ENCODE assay signal across 22 cellular contexts in the genomic region with DNA sequence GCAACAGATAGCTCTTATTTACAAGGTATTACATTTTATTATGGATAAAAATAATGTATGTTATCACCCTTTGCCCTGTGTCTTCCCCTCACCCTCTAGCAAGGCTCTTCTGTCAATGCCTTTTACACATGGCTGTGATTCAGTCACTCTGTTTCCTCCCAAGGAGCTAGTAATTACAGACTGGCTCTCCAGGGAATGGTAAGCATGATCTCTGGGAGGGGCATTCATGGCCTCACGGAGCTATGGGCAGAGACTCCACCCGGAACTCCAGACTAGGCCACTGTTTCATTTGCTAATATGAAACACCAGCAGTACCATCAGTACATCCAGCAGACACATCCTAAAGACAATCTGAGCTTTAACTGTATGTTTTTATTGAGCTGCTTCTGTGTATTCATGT.
A peak's percentile ranks its signal among the peaks of the same experiment; 100 is the strongest.
DNase-seq lines count a peak whose midpoint lies in the region; ATAC-seq lines count a peak whose summit lies in the region.
"Had no signal": no experiment of that assay in that cellular context is flagged by ENCODE, and none has a peak within 500 bp of the region (broad histone marks: within the 10 kb centered on the region; RNA-seq: fewer than 3 reads in every experiment).

No MANE protein-coding gene starts in this region.

- 33% methylated on average over 2 of the region's 2 CpGs for WGBS in mesenchymal stem cell
- 19 to 20% methylated on average over 2 of the region's 2 CpGs for whole genome bisulfite sequencing in aorta, 2 donors

- no peak overlapping the region for H3K14ac ChIP-seq in mesenchymal stem cell (ENCODE audit: low read length in 2 of 2)

- H2BK15ac ChIP-seq in mesenchymal stem cell (ENCODE audit: low read depth, poor library complexity, severe bottlenecking), result no peak overlapping the region

- intact Hi-C loops in aorta (cut with DNase I), result no loop called here

- no peak overlapping the region for H3K4me3 ChIP-seq in adipocyte (ENCODE audit: low read length)
- H3K4me3 ChIP-seq in mesenchymal stem cell (ENCODE audit: insufficient read depth in 1 of 2, low read depth in 1 of 2, low read length in 2 of 2), result no peak overlapping the region
- no peak overlapping the region for H3K4me3 ChIP-seq in aorta (ENCODE audit: low read length in 2 of 2)
- H3K4me3 ChIP-seq: GM23338, SJSA1 had no signal

- H2BK120ac ChIP-seq in mesenchymal stem cell (ENCODE audit: low read depth, low read length), result no peak overlapping the region

- H4K91ac ChIP-seq in mesenchymal stem cell (ENCODE audit: low read length), result no peak overlapping the region

- no peak overlapping the region for H2AK5ac ChIP-seq in mesenchymal stem cell (ENCODE audit: low read length, severe bottlenecking)

- H3K27ac ChIP-seq in mesenchymal stem cell (ENCODE audit: low read length, poor library complexity, severe bottlenecking), result no peak overlapping the region
- no peak overlapping the region for H3K27ac ChIP-seq in aorta (ENCODE audit: low read depth in 1 of 2, low read length in 2 of 2)
- H3K27ac ChIP-seq: SJSA1 had no signal

- no peak overlapping the region for H2BK12ac ChIP-seq in mesenchymal stem cell (ENCODE audit: low read length in 2 of 2)

- no peak overlapping the region for H3K4me2 ChIP-seq in mesenchymal stem cell (ENCODE audit: low read length, poor library complexity, severe bottlenecking)
- H3K4me2 ChIP-seq: GM23338 had no signal

- ATAC-seq in aorta (ENCODE audit: low FRiP score) (no peak), HG02840 (IDR thresholded peaks at IDR 0.05; ENCODE audit: low FRiP score, unreplicated experiment) (no peak)
- ATAC-seq: GM23338, PC-3 had no signal

- H2BK5ac ChIP-seq in mesenchymal stem cell (ENCODE audit: low read depth, low read length, poor library complexity, severe bottlenecking), result no peak overlapping the region

- peak; percentile 44 for DNase-seq in NCI-H2227 (lab: John Stamatoyannopoulos, UW; ENCODE audit: unreplicated experiment)
- no peak for DNase-seq in NCI-H2227 treated with DMSO at 0.1 percent for 48 hours (lab: John Stamatoyannopoulos, UW)
- peak; percentile 50 for DNase-seq in adipocyte (ENCODE audit: low read depth)
- DNase-seq in mesenchymal stem cell, result peak; percentile 12
- DNase-seq in EL, result no peak
- DNase-seq in stimulated activated CD4-positive, alpha-beta T cell treated with anti-CD3 and anti-CD28 coated beads, Interleukin-4, amount 100 ng/mL, for 4 hours, result no peak
- no peak for DNase-seq in aorta
- DNase-seq: 8988T; BE2C; CD4-positive, CD25-positive, alpha-beta regulatory T cell; COR-L47; DMS 273 treated with DMSO at 0.1 percent for 48 hours; GF-D8; NCI-H1105 treated with DMSO at 0.1 percent for 48 hours; NCI-H1694; NCI-H345; NCI-H524 treated with DMSO at 0.1 percent for 48 hours; PC-3; RPMI8226 had no signal

- H4K8ac ChIP-seq in mesenchymal stem cell (ENCODE audit: low read length), result no peak overlapping the region

- H3K4me1 ChIP-seq in adipocyte (ENCODE audit: control insufficient read depth, insufficient read depth, low read length), result peaks cover 3% of the 10 kb centered on the region
- H3K4me1 ChIP-seq in mesenchymal stem cell (ENCODE audit: control insufficient read depth, insufficient read depth, low read depth, low read length), result no peaks in the 10 kb centered on the region
- H3K4me1 ChIP-seq in aorta (ENCODE audit: control insufficient read depth in 1 of 2, insufficient read depth in 2 of 2, low read length in 2 of 2), result no peaks in the 10 kb centered on the region
- H3K4me1 ChIP-seq: BE2C, SJSA1 had no signal

- H3K9ac ChIP-seq in adipocyte (ENCODE audit: low read length) (no peak overlapping the region), mesenchymal stem cell (ENCODE audit: low read length) (no peak overlapping the region)

- no peak overlapping the region for H2AFZ ChIP-seq in mesenchymal stem cell (ENCODE audit: low read depth, low read length)
- H2AFZ ChIP-seq: GM23338 had no signal

- no peak overlapping the region for H3K23ac ChIP-seq in mesenchymal stem cell (ENCODE audit: low read length in 2 of 2)

- H3K9me3 ChIP-seq in adipocyte (ENCODE audit: control insufficient read depth, low read length) (peaks cover 13% of the 10 kb centered on the region), mesenchymal stem cell (ENCODE audit: control insufficient read depth, low read length) (peaks cover 20% of the 10 kb centered on the region), aorta (ENCODE audit: control insufficient read depth, low read length) (peaks cover 3% of the 10 kb centered on the region)
- H3K9me3 ChIP-seq: BE2C had no signal

- H3K18ac ChIP-seq in mesenchymal stem cell (ENCODE audit: low read depth in 1 of 2, low read length in 2 of 2), result peak overlapping the region in 1 of 2 experiments; percentile 33

- H3K79me1 ChIP-seq in mesenchymal stem cell (replicated peaks; ENCODE audit: low read length, poor library complexity, severe bottlenecking), result no peaks in the 10 kb centered on the region

- H3K36me3 ChIP-seq in adipocyte (ENCODE audit: control insufficient read depth, insufficient read depth, low read length, severe bottlenecking), result no peaks in the 10 kb centered on the region
- H3K36me3 ChIP-seq in mesenchymal stem cell (ENCODE audit: control insufficient read depth in 1 of 2, insufficient read depth in 2 of 2, low read depth in 1 of 2, low read length in 2 of 2), result no peaks in the 10 kb centered on the region
- no peaks in the 10 kb centered on the region for H3K36me3 ChIP-seq in aorta (ENCODE audit: control insufficient read depth in 1 of 2, insufficient read depth in 2 of 2, low read length in 1 of 2)
- H3K36me3 ChIP-seq: BE2C, SJSA1 had no signal

- H3K27me3 ChIP-seq in adipocyte (replicated peaks; ENCODE audit: control insufficient read depth, insufficient read depth, low read length) (no peaks in the 10 kb centered on the region), mesenchymal stem cell (ENCODE audit: control insufficient read depth in 1 of 2, insufficient read depth in 1 of 2, low read length in 2 of 2) (no peaks in the 10 kb centered on the region), aorta (ENCODE audit: control insufficient read depth in 1 of 2, insufficient read depth in 2 of 2, low read length in 1 of 2) (no peaks in the 10 kb centered on the region)
- H3K27me3 ChIP-seq: BE2C, SJSA1 had no signal

- no peak overlapping the region for H3K4ac ChIP-seq in mesenchymal stem cell (ENCODE audit: low read depth in 1 of 2, low read length in 2 of 2)

Comparison
In these comparisons a context has a peak if more than half of its experiments do, and no peak if none do; other contexts are left out.
1. DNase-seq: peak in NCI-H2227 (single experiment), adipocyte (single experiment) and mesenchymal stem cell (single experiment); none in NCI-H2227 treated with DMSO at 0.1 percent for 48 hours (single experiment), EL (single experiment), stimulated activated CD4-positive, alpha-beta T cell treated with anti-CD3 and anti-CD28 coated beads, Interleukin-4, amount 100 ng/mL, for 4 hours (0 of 2) and aorta (0 of 2).